ENCODE assay signal across 14 cellular contexts in genomic region chr12:2364566-2365165, GRCh38.
DNase-seq lines count a peak whose midpoint lies in the region; ATAC-seq lines count a peak whose summit lies in the region.
"Had no signal": no experiment of that assay in that cellular context is flagged by ENCODE, and none has a peak within 500 bp of the region (broad histone marks: within the 10 kb centered on the region; RNA-seq: fewer than 3 reads in every experiment).

No MANE protein-coding gene starts in this region.

- H3K56ac ChIP-seq in mesendoderm (ENCODE audit: low read length): no peak overlapping the region

- H3K36me3 ChIP-seq in mesendoderm (ENCODE audit: control insufficient read depth, insufficient read depth, low read length): no peaks in the 10 kb centered on the region

- ATAC-seq in GM19035 (IDR thresholded peaks at IDR 0.05; ENCODE audit: unreplicated experiment) (no peak), GM21723 (IDR thresholded peaks at IDR 0.05; ENCODE audit: unreplicated experiment) (no peak)
- ATAC-seq: GM12878, natural killer cell had no signal

- H2BK5ac ChIP-seq in mesendoderm (ENCODE audit: low read length): no peak overlapping the region

- in situ Hi-C loops in KBM-7 (cut with MboI; ENCODE audit: low pct_unique_long_range_greater_than_20kb, low sequenced_read_pairs): no loop called here

- no peak overlapping the region for H4K8ac ChIP-seq in mesendoderm (ENCODE audit: low read depth, low read length)

- H2AK5ac ChIP-seq in mesendoderm (ENCODE audit: low read length): no peak overlapping the region

- H2BK15ac ChIP-seq in mesendoderm (replicated peaks; ENCODE audit: low read depth): no peak overlapping the region

- H3K9ac ChIP-seq in mesendoderm (ENCODE audit: low read length): no peak overlapping the region

- H3K27ac ChIP-seq in mesendoderm (ENCODE audit: low read depth, low read length): no peak overlapping the region

- no peak overlapping the region for H3K23ac ChIP-seq in mesendoderm (ENCODE audit: low read length)

- H3K79me2 ChIP-seq in mesendoderm (ENCODE audit: control insufficient read depth, insufficient read depth, low read length): no peaks in the 10 kb centered on the region

- no peak overlapping the region for H4K5ac ChIP-seq in mesendoderm (ENCODE audit: low read length)

- no peak overlapping the region for H2BK120ac ChIP-seq in mesendoderm (ENCODE audit: low read depth, low read length)

- H3K4me2 ChIP-seq in mesendoderm (ENCODE audit: low read length): no peak overlapping the region

- H3K18ac ChIP-seq in mesendoderm (ENCODE audit: low read length): no peak overlapping the region

- no CpG with 5 or more reads among the region's 12 CpGs for WGBS in mesendoderm (ENCODE audit: extremely low coverage, insufficient coverage, low lambda C conversion rate)

- H3K4me3 ChIP-seq in mesendoderm (ENCODE audit: low read length): no peak overlapping the region
- H3K4me3 ChIP-seq: GM12878 had no signal

- DNase-seq in ELF-1 (ENCODE audit: low read depth, low spot score) (peak; percentile 65), KBM-7 (peak; percentile 92), SKM-1 (lab: John Stamatoyannopoulos, UW; ENCODE audit: unreplicated experiment) (peak; percentile 61), mesendoderm (peak; percentile 32)
- DNase-seq in activated T-cell treated with anti-CD3 and anti-CD28 coated beads, Interleukin-2, amount 50 U/mL, for 48 hours: no peak
- no peak for DNase-seq in stimulated activated CD4-positive, alpha-beta T cell treated with anti-CD3 and anti-CD28 coated beads, Interleukin-4, amount 100 ng/mL, for 4 hours
- DNase-seq: activated gamma-delta T cell; natural killer cell; NCI-H2029; SHP77; stimulated activated CD4-positive, alpha-beta T cell treated with anti-CD3 and anti-CD28 coated beads, Interleukin-2, amount 100 ng/mL, for 48 hours had no signal

- no peaks in the 10 kb centered on the region for H3K27me3 ChIP-seq in mesendoderm (ENCODE audit: insufficient read depth, low read length, poor library complexity)

- H3K79me1 ChIP-seq in mesendoderm (ENCODE audit: low read length): no peaks in the 10 kb centered on the region

- no peaks in the 10 kb centered on the region for H3K4me1 ChIP-seq in mesendoderm (ENCODE audit: control insufficient read depth, low read depth, low read length)

- no peak overlapping the region for H3K4ac ChIP-seq in mesendoderm (ENCODE audit: low read depth, low read length)

Comparison
In these comparisons a context has a peak if more than half of its experiments do, and no peak if none do; other contexts are left out.
1. DNase-seq: peak in ELF-1 (single experiment), KBM-7 (single experiment), SKM-1 (single experiment) and mesendoderm (single experiment); none in activated T-cell treated with anti-CD3 and anti-CD28 coated beads, Interleukin-2, amount 50 U/mL, for 48 hours (0 of 2) and stimulated activated CD4-positive, alpha-beta T cell treated with anti-CD3 and anti-CD28 coated beads, Interleukin-4, amount 100 ng/mL, for 4 hours (0 of 2).